ENCODE assay signal across 1 cellular context in the genomic region with DNA sequence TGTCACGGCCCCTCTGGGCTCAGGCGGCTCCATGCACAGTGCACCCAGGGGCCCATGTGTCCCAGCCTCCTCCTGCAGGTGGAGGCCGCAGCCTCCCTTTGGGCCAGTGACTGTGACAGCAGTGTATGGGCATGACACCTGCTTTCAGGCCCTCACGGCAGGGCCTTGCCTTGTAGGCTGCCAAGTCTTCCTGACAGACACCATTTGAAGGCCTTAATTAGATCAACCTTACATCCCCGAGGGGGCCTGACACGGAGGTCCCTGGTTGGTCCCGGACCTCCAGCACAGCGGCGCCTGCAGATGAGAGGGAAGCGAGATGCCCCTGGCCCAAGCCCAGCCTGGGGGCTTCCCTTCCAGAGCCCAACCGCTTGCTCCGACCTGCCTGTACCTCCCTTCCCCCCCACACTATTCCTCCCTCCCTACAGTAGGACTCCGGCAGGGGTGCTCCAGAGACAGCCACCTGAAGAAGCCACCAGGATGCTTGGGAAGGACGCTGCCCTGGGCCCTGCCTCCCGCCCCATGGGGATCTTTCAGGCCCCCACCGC.
TF ChIP-seq lines count a peak whose summit lies in the region.

No MANE protein-coding gene starts in this region.

TF ChIP-seq in H1, 55 proteins besides CTCF, POLR2A, EP300 and RAD21:
- TF ChIP-seq CBX5 (IDR thresholded peaks at IDR 0.05; ENCODE audit: low read depth, low read length) (no peak), SIX5 (IDR thresholded peaks at IDR 0.05; ENCODE audit: low read depth, low read length) (no peak), TAF7 (optimal IDR thresholded peaks at IDR 0.05; ENCODE audit: borderline replicate concordance, low read depth, low read length) (no peak), SUZ12 (IDR thresholded peaks at IDR 0.05; ENCODE audit: low read length) (no peak), CHD1 (IDR thresholded peaks at IDR 0.05; ENCODE audit: low read depth, low read length) (no peak), TAF1 (IDR thresholded peaks at IDR 0.05; ENCODE audit: low read depth, low read length) (no peak), SAP30 (IDR thresholded peaks at IDR 0.05; ENCODE audit: insufficient read depth, insufficient replicate concordance, low read length) (no peak), JUN (IDR thresholded peaks at IDR 0.05; ENCODE audit: low read depth, low read length) (no peak), RFX5 (IDR thresholded peaks at IDR 0.05; ENCODE audit: borderline replicate concordance, low read depth, low read length) (no peak)
- TF ChIP-seq, protein P1, sequence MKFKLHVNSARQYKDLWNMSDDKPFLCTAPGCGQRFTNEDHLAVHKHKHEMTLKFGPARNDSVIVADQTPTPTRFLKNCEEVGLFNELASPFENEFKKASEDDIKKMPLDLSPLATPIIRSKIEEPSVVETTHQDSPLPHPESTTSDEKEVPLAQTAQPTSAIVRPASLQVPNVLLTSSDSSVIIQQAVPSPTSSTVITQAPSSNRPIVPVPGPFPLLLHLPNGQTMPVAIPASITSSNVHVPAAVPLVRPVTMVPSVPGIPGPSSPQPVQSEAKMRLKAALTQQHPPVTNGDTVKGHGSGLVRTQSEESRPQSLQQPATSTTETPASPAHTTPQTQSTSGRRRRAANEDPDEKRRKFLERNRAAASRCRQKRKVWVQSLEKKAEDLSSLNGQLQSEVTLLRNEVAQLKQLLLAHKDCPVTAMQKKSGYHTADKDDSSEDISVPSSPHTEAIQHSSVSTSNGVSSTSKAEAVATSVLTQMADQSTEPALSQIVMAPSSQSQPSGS (IDR thresholded peaks at IDR 0.05; ENCODE audit: low read length): no peak
TF ChIP-seq in H1: peak in this region for 0.
